In the genomic region with DNA sequence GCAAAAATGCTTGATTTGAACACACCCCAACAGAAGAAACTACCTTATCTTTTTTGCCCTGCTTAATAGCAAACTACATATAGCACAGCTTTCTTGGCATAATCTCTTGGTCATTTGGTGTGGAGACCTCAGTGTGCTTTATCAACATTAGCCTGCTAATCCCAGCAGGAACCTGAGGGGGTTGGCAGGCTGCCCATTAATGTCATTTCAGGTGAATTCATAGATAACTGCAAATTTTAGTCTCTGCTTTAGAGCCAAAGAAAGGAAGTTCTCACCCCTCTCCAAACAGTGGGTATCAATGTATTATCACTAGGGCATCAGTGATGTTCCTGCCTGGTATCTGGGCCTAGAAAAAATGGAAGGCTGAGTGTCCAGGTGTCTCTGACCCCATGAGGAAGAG, we compare ENCODE assay signal across 17 cellular contexts.
DNase-seq lines count a peak whose midpoint lies in the region; ATAC-seq and TF ChIP-seq lines count a peak whose summit lies in the region.
"Had no signal": no experiment of that assay in that cellular context is flagged by ENCODE, and none has a peak within 500 bp of the region (broad histone marks: within the 10 kb centered on the region; RNA-seq: fewer than 3 reads in every experiment).

No MANE protein-coding gene starts in this region.

- no peak overlapping the region for H3K4me3 Mint-ChIP-seq in neural progenitor cell
- H3K4me3 Mint-ChIP-seq: CD8-positive, alpha-beta T cell; H9; T-cell had no signal

- H3K4me1 ChIP-seq in KMS-11 (ENCODE audit: low read depth, poor library complexity, severe bottlenecking) (peaks cover 18% of the 10 kb centered on the region), neural progenitor cell (peaks cover 22% of the 10 kb centered on the region)

- H3K27ac ChIP-seq in KMS-11 (no peak overlapping the region), neural progenitor cell (no peak overlapping the region)
- H3K27ac ChIP-seq: 22Rv1 had no signal

- H3K27me3 ChIP-seq in KMS-11 (ENCODE audit: insufficient read depth, low read depth) (no peaks in the 10 kb centered on the region), neural progenitor cell (no peaks in the 10 kb centered on the region)

- H3K9ac ChIP-seq in KMS-11, result no peak overlapping the region
- H3K9ac ChIP-seq in neural progenitor cell, result no peak overlapping the region

- H2AFZ ChIP-seq in KMS-11 (ENCODE audit: low read depth), result no peak overlapping the region
- H2AFZ ChIP-seq in neural progenitor cell (replicated peaks), result peak overlapping the region; percentile 21

- TF ChIP-seq CTCF in KMS-11 (conservative IDR thresholded peaks at IDR 0.05; ENCODE audit: low read depth, low read length), result no peak
- no peak for TF ChIP-seq CTCF in neural progenitor cell (IDR thresholded peaks at IDR 0.05)

- H3K4me1 Mint-ChIP-seq in neural progenitor cell, result peaks cover 10% of the 10 kb centered on the region
- H3K4me1 Mint-ChIP-seq: T-cell had no signal

- H3K79me2 ChIP-seq in KMS-11 (ENCODE audit: insufficient read depth, low read depth) (no peaks in the 10 kb centered on the region), neural progenitor cell (ENCODE audit: low read depth) (no peaks in the 10 kb centered on the region)

- no peaks in the 10 kb centered on the region for H3K36me3 ChIP-seq in KMS-11 (ENCODE audit: insufficient read depth)
- H3K36me3 ChIP-seq in neural progenitor cell, result no peaks in the 10 kb centered on the region

- H3K9me3 ChIP-seq in neural progenitor cell (ENCODE audit: low read depth), result no peaks in the 10 kb centered on the region

- H3K27ac Mint-ChIP-seq in neural progenitor cell, result no peak overlapping the region
- H3K27ac Mint-ChIP-seq: CD8-positive, alpha-beta T cell; H9; T-cell had no signal

- no peaks in the 10 kb centered on the region for H3K27me3 Mint-ChIP-seq in neural progenitor cell (ENCODE audit: insufficient read depth, low read depth)

- H3F3A ChIP-seq in neural progenitor cell (ENCODE audit: low read depth), result no peaks in the 10 kb centered on the region

- H3K4me2 ChIP-seq in KMS-11, result peak overlapping the region; percentile 29; the same call in 1 of the 2 replicates
- no peak overlapping the region for H3K4me2 ChIP-seq in neural progenitor cell

- no peaks in the 10 kb centered on the region for H3K36me3 Mint-ChIP-seq in neural progenitor cell
- H3K36me3 Mint-ChIP-seq: CD8-positive, alpha-beta T cell; T-cell had no signal

- ATAC-seq in GM18907 (IDR thresholded peaks at IDR 0.05; ENCODE audit: unreplicated experiment) (no peak), GM19463 (IDR thresholded peaks at IDR 0.05; ENCODE audit: unreplicated experiment) (no peak)
- ATAC-seq: CD8-positive, alpha-beta T cell; T-cell had no signal

- no peaks in the 10 kb centered on the region for H4K20me1 ChIP-seq in KMS-11 (ENCODE audit: insufficient read depth)
- no peaks in the 10 kb centered on the region for H4K20me1 ChIP-seq in neural progenitor cell (ENCODE audit: low read depth)

- H3K9me3 Mint-ChIP-seq in neural progenitor cell, result peaks cover 11% of the 10 kb centered on the region
- H3K9me3 Mint-ChIP-seq: T-cell had no signal

- DNase-seq in DMS 273 (lab: John Stamatoyannopoulos, UW; ENCODE audit: unreplicated experiment) (peak; percentile 12), DMS 273 treated with DMSO at 0.1 percent for 48 hours (lab: John Stamatoyannopoulos, UW) (no peak), NCI-H82 (lab: John Stamatoyannopoulos, UW) (peak; percentile 67), neural progenitor cell (ENCODE audit: low spot score) (no peak), 8988T (no peak)
- DNase-seq: CD8-positive, alpha-beta T cell; H9; IMR-90; Kasumi-1; NCI-H1436 treated with DMSO at 0.1 percent for 48 hours; NCI-H2029 treated with DMSO at 0.1 percent for 48 hours; NCI-H524 treated with DMSO at 0.1 percent for 48 hours; T-cell had no signal

- H3K4me3 ChIP-seq in KMS-11 (IDR thresholded peaks at IDR 0.05; ENCODE audit: insufficient read depth, low read depth, low read length) (no peak overlapping the region), neural progenitor cell (no peak overlapping the region)

Comparison
In these comparisons a context has a peak if more than half of its experiments do, and no peak if none do; other contexts are left out.
1. DNase-seq: peak in DMS 273 (single experiment) and NCI-H82 (single experiment); none in DMS 273 treated with DMSO at 0.1 percent for 48 hours (single experiment), neural progenitor cell (single experiment) and 8988T (single experiment).